ENCODE assay signal across 29 cellular contexts in the genomic region with DNA sequence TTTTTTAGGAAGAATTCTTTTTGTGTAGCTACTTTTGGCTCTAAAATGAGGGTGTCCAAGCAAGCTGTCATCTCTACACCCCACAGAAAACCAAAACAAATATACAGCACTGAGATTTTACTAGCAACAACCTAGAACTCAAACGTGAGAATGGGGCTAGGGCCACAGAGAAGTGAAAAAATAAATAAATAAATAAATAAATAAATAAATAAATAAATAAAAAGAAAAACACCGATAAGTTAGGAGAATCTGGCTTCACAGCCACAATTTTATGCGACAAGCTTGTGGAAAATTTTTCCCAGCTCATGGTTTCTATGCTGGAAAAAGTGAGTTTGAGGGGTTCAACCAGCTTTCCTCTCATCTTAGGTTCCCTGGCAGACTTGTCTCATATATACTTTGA.
"Had no signal": no experiment of that assay in that cellular context is flagged by ENCODE, and none has a peak within 500 bp of the region (broad histone marks: within the 10 kb centered on the region; RNA-seq: fewer than 3 reads in every experiment).

No MANE protein-coding gene starts in this region.

- H3K36me3 ChIP-seq: colonic mucosa, esophagus muscularis mucosa, esophagus squamous epithelium, gastrocnemius medialis, gastroesophageal sphincter, heart left ventricle, heart right ventricle had no signal

- DNase-seq: colonic mucosa; cortex of kidney; dermis blood vessel endothelial cell; dorsolateral prefrontal cortex; effector CD4-positive, alpha-beta T cell; effector CD8-positive, alpha-beta T cell; effector memory CD4-positive, alpha-beta T cell; effector memory CD8-positive, alpha-beta T cell; endodermal cell; erythroblast; esophagus squamous epithelium; foreskin fibroblast; foreskin keratinocyte; foreskin melanocyte; gastrocnemius medialis; glutamatergic neuron; head of caudate nucleus; heart left ventricle; heart right ventricle had no signal

- H3K9me3 ChIP-seq: colonic mucosa, esophagus muscularis mucosa, esophagus squamous epithelium, gastrocnemius medialis, gastroesophageal sphincter, heart left ventricle had no signal

- H3K9me3 Mint-ChIP-seq: effector memory CD8-positive, alpha-beta T cell; endodermal cell had no signal

- ATAC-seq: effector memory CD8-positive, alpha-beta T cell; esophagus mucosa; foreskin keratinocyte; gastrocnemius medialis; gastroesophageal sphincter; heart left ventricle; heart right ventricle had no signal

- H3K27ac Mint-ChIP-seq: dendritic cell treated with granulocyte-macrophage colony-stimulating factor and Interleukin-4, amounts not matched to agents 40 ng/mL and 50 ng/mL, for 4 days; effector memory CD8-positive, alpha-beta T cell; endodermal cell had no signal

- H3K27ac ChIP-seq: colonic mucosa, coronary artery, dorsolateral prefrontal cortex, epithelial cell of prostate, esophagus muscularis mucosa, esophagus squamous epithelium, foreskin keratinocyte, gastrocnemius medialis, gastroesophageal sphincter, heart left ventricle, heart right ventricle had no signal

- H3K27me3 ChIP-seq: colonic mucosa, dorsolateral prefrontal cortex, esophagus muscularis mucosa, esophagus squamous epithelium, foreskin keratinocyte, gastrocnemius medialis, gastroesophageal sphincter, heart left ventricle, heart right ventricle had no signal

- H3K4me3 Mint-ChIP-seq: dendritic cell treated with granulocyte-macrophage colony-stimulating factor and Interleukin-4, amounts not matched to agents 40 ng/mL and 50 ng/mL, for 4 days; effector memory CD8-positive, alpha-beta T cell; endodermal cell had no signal

- H3K27me3 Mint-ChIP-seq: dendritic cell treated with granulocyte-macrophage colony-stimulating factor and Interleukin-4, amounts not matched to agents 40 ng/mL and 50 ng/mL, for 4 days; effector memory CD8-positive, alpha-beta T cell had no signal

- H3K4me1 ChIP-seq: colonic mucosa, esophagus muscularis mucosa, esophagus squamous epithelium, foreskin keratinocyte, gastrocnemius medialis, gastroesophageal sphincter, heart left ventricle, heart right ventricle had no signal

- H3K4me3 ChIP-seq: colonic mucosa, coronary artery, dorsolateral prefrontal cortex, esophagus muscularis mucosa, esophagus squamous epithelium, gastrocnemius medialis, gastroesophageal sphincter, heart left ventricle, heart right ventricle had no signal

- FAIRE-seq: colon, endometrium, endothelial cell of umbilical vein, frontal cortex had no signal
